In genomic region chr3:111739241-111739952, GRCh38 we compare ENCODE assay signal across 9 cellular contexts.
DNase-seq lines count a peak whose midpoint lies in the region; ATAC-seq and TF ChIP-seq lines count a peak whose summit lies in the region.
"Had no signal": no experiment of that assay in that cellular context is flagged by ENCODE, and none has a peak within 500 bp of the region (broad histone marks: within the 10 kb centered on the region; RNA-seq: fewer than 3 reads in every experiment).

No MANE protein-coding gene starts in this region.

- H2AFZ ChIP-seq in hepatocyte = no peak overlapping the region

- DNase-seq in HPDE6-E6E7 (ENCODE audit: extremely low spot score) = peak; percentile 72
- DNase-seq in amniotic epithelial cell (ENCODE audit: low read depth) = peak; percentile 81
- DNase-seq in hepatocyte (ENCODE audit: low spot score) = no peak
- no peak for DNase-seq in suprapubic skin (ENCODE audit: low spot score in 2 of 2)
- no peak for DNase-seq in hepatic stellate cell (ENCODE audit: low spot score)
- no peak for DNase-seq in head of caudate nucleus
- DNase-seq: activated B cell treated with CpG ODN at 0.5 μM for 24 hours, NCI-H1417 had no signal

- no peaks in the 10 kb centered on the region for H3K9me2 ChIP-seq in hepatocyte (replicated peaks; ENCODE audit: insufficient read depth)

- intact Hi-C loops in head of caudate nucleus (cut with DNase I) = no loop called here

- no peaks in the 10 kb centered on the region for H4K20me1 ChIP-seq in hepatocyte (ENCODE audit: insufficient read depth, poor library complexity, severe bottlenecking)

- H3K79me2 ChIP-seq in hepatocyte = peaks cover 20% of the 10 kb centered on the region

- H3K4me1 ChIP-seq in hepatocyte (ENCODE audit: insufficient read depth) = peaks cover 35% of the 10 kb centered on the region
- H3K4me1 ChIP-seq in suprapubic skin = peaks cover 26% of the 10 kb centered on the region

- H3K4me2 ChIP-seq in hepatocyte = no peak overlapping the region

- TF ChIP-seq POLR2A in suprapubic skin (IDR thresholded peaks at IDR 0.05) = no peak

- no peaks in the 10 kb centered on the region for H3K27me3 ChIP-seq in hepatocyte
- no peaks in the 10 kb centered on the region for H3K27me3 ChIP-seq in suprapubic skin

- H3K27ac ChIP-seq in hepatocyte = peak overlapping the region; percentile 56
- peak overlapping the region; percentile 67 for H3K27ac ChIP-seq in suprapubic skin

- H3K4me3 ChIP-seq in hepatocyte (no peak overlapping the region), suprapubic skin (no peak overlapping the region)

- no peak for ATAC-seq in HG03342 (IDR thresholded peaks at IDR 0.05; ENCODE audit: unreplicated experiment)

- TF ChIP-seq EP300 in suprapubic skin (IDR thresholded peaks at IDR 0.05) = no peak

- no peaks in the 10 kb centered on the region for H3K9me3 ChIP-seq in hepatocyte (ENCODE audit: low read depth)
- H3K9me3 ChIP-seq in suprapubic skin = no peaks in the 10 kb centered on the region

- 63% methylated on average over 5 of the region's 5 CpGs for WGBS in hepatocyte (ENCODE audit: low lambda C conversion rate, missing lambda C conversion rate)
- 43% methylated on average over 5 of the region's 5 CpGs for WGBS in suprapubic skin

- TF ChIP-seq CTCF in hepatocyte (IDR thresholded peaks at IDR 0.05; ENCODE audit: poor library complexity) (no peak), suprapubic skin (IDR thresholded peaks at IDR 0.05) (no peak)

- H3K36me3 ChIP-seq in hepatocyte (replicated peaks; ENCODE audit: insufficient read depth, low read depth) (no peaks in the 10 kb centered on the region), suprapubic skin (no peaks in the 10 kb centered on the region)

Comparison
In these comparisons a context has a peak if more than half of its experiments do, and no peak if none do; other contexts are left out.
1. DNase-seq: peak in HPDE6-E6E7 (single experiment) and amniotic epithelial cell (single experiment); none in hepatocyte (single experiment), suprapubic skin (0 of 2), hepatic stellate cell (single experiment) and head of caudate nucleus (0 of 42).